12 cellular contexts compared by ENCODE assay signal in genomic region chr1:95197616-95198252, GRCh38. TPM values are rescaled to one million over a fixed set of nuclear protein-coding genes. Genes with fewer than 3 reads are reported as not detected.
DNase-seq lines count a peak whose midpoint lies in the region; ATAC-seq, FAIRE-seq and TF ChIP-seq lines count a peak whose summit lies in the region.
"Had no signal": no experiment of that assay in that cellular context is flagged by ENCODE, and none has a peak within 500 bp of the region (broad histone marks: within the 10 kb centered on the region; RNA-seq: fewer than 3 reads in every experiment).

No MANE protein-coding gene starts in this region.

- H3K4me1 ChIP-seq in naive thymus-derived CD4-positive, alpha-beta T cell (ENCODE audit: control insufficient read depth in 2 of 2, insufficient read depth in 2 of 2, low read length in 2 of 2), result no peaks in the 10 kb centered on the region
- H3K4me1 ChIP-seq: colonic mucosa had no signal

- H3K9me3 Mint-ChIP-seq in Calu3 (ENCODE audit: low read depth, unreplicated experiment), result no peaks in the 10 kb centered on the region
- peaks cover 0 to 2% (median 0%) of the 10 kb centered on the region in 11 donors for H3K9me3 Mint-ChIP-seq in naive thymus-derived CD4-positive, alpha-beta T cell

- H3K4me1 Mint-ChIP-seq in Calu3 (ENCODE audit: low read depth, unreplicated experiment), result peaks cover 15% of the 10 kb centered on the region
- H3K4me1 Mint-ChIP-seq in naive thymus-derived CD4-positive, alpha-beta T cell, result no peaks in the 10 kb centered on the region
- H3K4me1 Mint-ChIP-seq: CD14-positive monocyte had no signal

- intact Hi-C loops in Calu3 (cut with micrococcal nuclease; ENCODE audit: unreplicated experiment), result loop anchor here (5.0 kb wide), 1 partner anchor 35 kb away; the partner anchor contains the start of gene RWDD3
- intact Hi-C loops in naive thymus-derived CD4-positive, alpha-beta T cell (cut with micrococcal nuclease), result no loop called here

- peak; percentile 23 for FAIRE-seq in HTR-8/SVneo (lab: Jason Lieb, UNC)
- FAIRE-seq: GM12891 had no signal

- POLR2A ChIA-PET in naive thymus-derived CD4-positive, alpha-beta T cell (lab: Charles Lee), result no interaction called here

- no peak overlapping the region for H3K27ac ChIP-seq in brain microvascular endothelial cell
- H3K27ac ChIP-seq in naive thymus-derived CD4-positive, alpha-beta T cell (ENCODE audit: low read depth, low read length), result no peak overlapping the region
- H3K27ac ChIP-seq: colonic mucosa had no signal

- CTCF ChIA-PET in Calu3 (lab: Charles Lee), result interaction anchor here (0.6 to 1.8 kb wide), 4 partner anchors 25 to 1377 kb away, joined by 3 to 7 read pairs (median 6); partner anchors contain the start of gene RWDD3
- CTCF ChIA-PET in naive thymus-derived CD4-positive, alpha-beta T cell (lab: Charles Lee), result interaction anchor here (0.5 kb wide), 1 partner anchor 97 kb away, joined by 5 read pairs; no protein-coding TSS in a partner anchor

- no TSS peak for BruUV-seq in Calu3 (replicated peaks; lab: Mats Ljungman, UMichigan)

- no peak overlapping the region for H3K4me3 ChIP-seq in brain microvascular endothelial cell (ENCODE audit: low read depth, low read length)
- no peak overlapping the region for H3K4me3 ChIP-seq in naive thymus-derived CD4-positive, alpha-beta T cell (ENCODE audit: low read length)
- H3K4me3 ChIP-seq: colonic mucosa had no signal

- peak overlapping the region; percentile 56 for H3K27ac Mint-ChIP-seq in Calu3 (ENCODE audit: unreplicated experiment)
- H3K27ac Mint-ChIP-seq in naive thymus-derived CD4-positive, alpha-beta T cell, result no peak overlapping the region
- H3K27ac Mint-ChIP-seq: CD14-positive monocyte had no signal

- H3K27me3 Mint-ChIP-seq in Calu3 (ENCODE audit: unreplicated experiment), result no peaks in the 10 kb centered on the region
- H3K27me3 Mint-ChIP-seq in naive thymus-derived CD4-positive, alpha-beta T cell, result peaks cover 0 to 9% (median 5%) of the 10 kb centered on the region in 5 donors

- no peaks in the 10 kb centered on the region for H3K36me3 ChIP-seq in brain microvascular endothelial cell (replicated peaks)
- no peaks in the 10 kb centered on the region for H3K36me3 ChIP-seq in naive thymus-derived CD4-positive, alpha-beta T cell (ENCODE audit: control insufficient read depth in 2 of 3, insufficient read depth in 3 of 3, low read length in 3 of 3)
- H3K36me3 ChIP-seq: colonic mucosa had no signal

- in situ Hi-C loops in brain microvascular endothelial cell (cut with HindIII; ENCODE audit: low pct_ligation_motif_present, low sequenced_read_pairs), result no loop called here

- no peak for ATAC-seq in naive thymus-derived CD4-positive, alpha-beta T cell
- ATAC-seq in HG02588 (IDR thresholded peaks at IDR 0.05; ENCODE audit: unreplicated experiment), result no peak

- DNase-seq in Calu3 (peak; percentile 9), HTR-8/SVneo (ENCODE audit: insufficient read length, low spot score) (peak; percentile 28), brain microvascular endothelial cell (peak; percentile 6), left kidney (ENCODE audit: low read depth, low spot score) (peak; percentile 17), NCI-H510A (lab: John Stamatoyannopoulos, UW) (no peak), SW480 (ENCODE audit: low spot score) (no peak)
- no peak for DNase-seq in naive thymus-derived CD4-positive, alpha-beta T cell
- DNase-seq: colonic mucosa, posterior cingulate gyrus had no signal

- TF ChIP-seq CTCF in Calu3 (IDR thresholded peaks at IDR 0.05; ENCODE audit: unreplicated experiment) (no peak), brain microvascular endothelial cell (IDR thresholded peaks at IDR 0.05; ENCODE audit: low read depth, low read length, missing control alignments) (no peak)

- no peaks in the 10 kb centered on the region for H3K27me3 ChIP-seq in brain microvascular endothelial cell (replicated peaks)
- no peaks in the 10 kb centered on the region for H3K27me3 ChIP-seq in naive thymus-derived CD4-positive, alpha-beta T cell (ENCODE audit: control insufficient read depth in 2 of 2, insufficient read depth in 2 of 2, low read length in 2 of 2)
- H3K27me3 ChIP-seq: colonic mucosa had no signal

- H3K4me3 Mint-ChIP-seq in Calu3 (ENCODE audit: low read depth, unreplicated experiment), result peak overlapping the region; percentile 17
- no peak overlapping the region for H3K4me3 Mint-ChIP-seq in naive thymus-derived CD4-positive, alpha-beta T cell
- H3K4me3 Mint-ChIP-seq: CD14-positive monocyte had no signal

- H3K9me3 ChIP-seq in naive thymus-derived CD4-positive, alpha-beta T cell (ENCODE audit: control insufficient read depth in 2 of 3, low read length in 3 of 3), result no peaks in the 10 kb centered on the region
- H3K9me3 ChIP-seq: colonic mucosa had no signal

- no peaks in the 10 kb centered on the region for H3K36me3 Mint-ChIP-seq in Calu3 (ENCODE audit: insufficient read depth, unreplicated experiment)
- H3K36me3 Mint-ChIP-seq in naive thymus-derived CD4-positive, alpha-beta T cell, result no peaks in the 10 kb centered on the region
- H3K36me3 Mint-ChIP-seq: CD14-positive monocyte had no signal

RNA-seq across cellular contexts. Expression of gene RWDD3, which starts 36.3 kb away (rescaled TPM):
- total RNA-seq in Calu3 (2022), result 23.3 and 25.2 TPM in 2 replicates
- 10 to 100 TPM in 4 of 5 experiments, 1 to 10 TPM in 1; 9.1 to 27.9 (median 20.0) TPM for total RNA-seq in naive thymus-derived CD4-positive, alpha-beta T cell
- polyA plus RNA-seq in naive thymus-derived CD4-positive, alpha-beta T cell, result 10 to 100 TPM; 31.0 to 48.9 TPM

Comparison
In these comparisons a context has a peak if more than half of its experiments do, and no peak if none do; other contexts are left out.
1. DNase-seq: peak in Calu3 (single experiment), HTR-8/SVneo (single experiment), brain microvascular endothelial cell (single experiment) and left kidney (single experiment); none in NCI-H510A (single experiment), SW480 (single experiment) and naive thymus-derived CD4-positive, alpha-beta T cell (0 of 9).